ENCODE assay signal across 8 cellular contexts in the genomic region with DNA sequence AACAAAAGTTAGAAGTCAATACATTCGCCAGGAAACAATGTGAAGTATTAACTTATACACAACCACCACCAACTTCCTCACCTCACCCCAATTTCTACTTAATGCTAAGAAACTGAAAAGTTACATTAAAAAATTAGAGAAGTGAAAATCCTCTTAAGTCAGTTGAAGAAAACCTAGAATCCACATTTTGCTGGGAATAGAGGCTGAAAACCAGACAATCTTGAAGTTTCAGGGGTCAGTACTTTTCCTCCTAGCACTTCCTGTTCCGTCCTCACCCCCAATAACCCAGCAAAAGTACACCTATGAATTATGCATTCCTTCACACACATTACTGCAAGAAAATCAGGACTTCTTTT. TPM values are rescaled to one million over a fixed set of nuclear protein-coding genes. Genes with fewer than 3 reads are reported as not detected.
DNase-seq lines count a peak whose midpoint lies in the region; ATAC-seq lines count a peak whose summit lies in the region.

No MANE protein-coding gene starts in this region.

- no peaks in the 10 kb centered on the region for H3K9me3 Mint-ChIP-seq in activated CD4-positive, alpha-beta T cell treated with anti-CD3 and anti-CD28 coated beads, Interleukin-2, amount 10 ng/mL, durations not matched to agents 24 days and 14 days

- H3K27ac ChIP-seq in trophoblast cell (ENCODE audit: low read depth, low read length) = no peak overlapping the region

- peak overlapping the region; percentile 79 for H3K4ac ChIP-seq in trophoblast cell (ENCODE audit: low read depth, low read length)

- no peak overlapping the region for H3K4me3 ChIP-seq in trophoblast cell (ENCODE audit: low read depth, low read length)

- peak; percentile 43 for DNase-seq in activated CD4-positive, alpha-beta T cell treated with anti-CD3 and anti-CD28 coated beads, Interleukin-2, amount 10 ng/mL, durations not matched to agents 24 days and 14 days
- DNase-seq in activated CD4-positive, alpha-beta T cell treated with anti-CD3 and anti-CD28 coated beads, Interleukin-2, amount 50 U/mL, for 1 hour = no peak
- DNase-seq in NOMO-1 treated with dmso at 0.1 percent for 144 hours (lab: John Stamatoyannopoulos, UW; ENCODE audit: unreplicated experiment) (peak; percentile 11), trophoblast cell (no peak), NCI-H82 (lab: John Stamatoyannopoulos, UW) (no peak), HT-29 (ENCODE audit: low spot score) (no peak), HCEC 1CT (no peak)

- peak; percentile 33 for ATAC-seq in HG02623 (IDR thresholded peaks at IDR 0.05; ENCODE audit: unreplicated experiment)

- peaks cover 52% of the 10 kb centered on the region for H3K4me1 Mint-ChIP-seq in activated CD4-positive, alpha-beta T cell treated with anti-CD3 and anti-CD28 coated beads, Interleukin-2, amount 10 ng/mL, durations not matched to agents 24 days and 14 days

- no peak overlapping the region for H3K9ac ChIP-seq in trophoblast cell (ENCODE audit: low read length)

- peak overlapping the region; percentile 10 for H3K27ac Mint-ChIP-seq in activated CD4-positive, alpha-beta T cell treated with anti-CD3 and anti-CD28 coated beads, Interleukin-2, amount 10 ng/mL, durations not matched to agents 24 days and 14 days

- WGBS in trophoblast cell (ENCODE audit: extremely low coverage, insufficient coverage, insufficient read length) = no CpG with 5 or more reads among the region's 2 CpGs

- H3K14ac ChIP-seq in trophoblast cell (ENCODE audit: low read length) = no peak overlapping the region

- H2BK12ac ChIP-seq in trophoblast cell (ENCODE audit: low read length) = no peak overlapping the region

- no peaks in the 10 kb centered on the region for H3K36me3 ChIP-seq in trophoblast cell (ENCODE audit: control insufficient read depth in 1 of 2, insufficient read depth in 2 of 2, low read length in 2 of 2)

- no peak overlapping the region for H2BK5ac ChIP-seq in trophoblast cell (ENCODE audit: low read depth, low read length, poor library complexity)

- peaks cover 2% of the 10 kb centered on the region for H3K36me3 Mint-ChIP-seq in activated CD4-positive, alpha-beta T cell treated with anti-CD3 and anti-CD28 coated beads, Interleukin-2, amount 10 ng/mL, durations not matched to agents 24 days and 14 days (ENCODE audit: low read depth)

- no peak overlapping the region for H3K4me2 ChIP-seq in trophoblast cell (ENCODE audit: low read length)

- H3K9me3 ChIP-seq in trophoblast cell (ENCODE audit: insufficient read depth, low read depth, low read length) = no peaks in the 10 kb centered on the region

- H4K91ac ChIP-seq in trophoblast cell (ENCODE audit: low read depth, low read length) = no peak overlapping the region

- no peak overlapping the region for H4K8ac ChIP-seq in trophoblast cell (ENCODE audit: low read depth, low read length)

- H3K79me2 ChIP-seq in trophoblast cell (ENCODE audit: control insufficient read depth, insufficient read depth, low read length, poor library complexity) = peaks cover 10% of the 10 kb centered on the region

- intact Hi-C loops in activated CD4-positive, alpha-beta T cell treated with anti-CD3 and anti-CD28 coated beads, Interleukin-2, amount 10 ng/mL, durations not matched to agents 24 days and 14 days (cut with micrococcal nuclease) = no loop called here

- H2AFZ ChIP-seq in trophoblast cell (ENCODE audit: insufficient read depth, low read length, poor library complexity) = no peak overlapping the region

- no peak overlapping the region for H3K18ac ChIP-seq in trophoblast cell (ENCODE audit: low read length)

- no peak overlapping the region for H3K23ac ChIP-seq in trophoblast cell (ENCODE audit: low read length)

- H4K12ac ChIP-seq in trophoblast cell (ENCODE audit: low read depth, low read length) = no peak overlapping the region

- H2AK5ac ChIP-seq in trophoblast cell (ENCODE audit: low read length) = no peak overlapping the region

- no peaks in the 10 kb centered on the region for H3K79me1 ChIP-seq in trophoblast cell (ENCODE audit: low read length)

- no peaks in the 10 kb centered on the region for H3K27me3 ChIP-seq in trophoblast cell (ENCODE audit: insufficient read depth, low read length)

- no peaks in the 10 kb centered on the region for H3K27me3 Mint-ChIP-seq in activated CD4-positive, alpha-beta T cell treated with anti-CD3 and anti-CD28 coated beads, Interleukin-2, amount 10 ng/mL, durations not matched to agents 24 days and 14 days

- peak overlapping the region; percentile 76 for H3K4me3 Mint-ChIP-seq in activated CD4-positive, alpha-beta T cell treated with anti-CD3 and anti-CD28 coated beads, Interleukin-2, amount 10 ng/mL, durations not matched to agents 24 days and 14 days

- H3K4me1 ChIP-seq in trophoblast cell (ENCODE audit: control insufficient read depth in 1 of 2, insufficient read depth in 2 of 2, low read length in 2 of 2) = peaks cover 0 to 4% of the 10 kb centered on the region in 2 experiments

- no peak overlapping the region for H2BK120ac ChIP-seq in trophoblast cell (ENCODE audit: insufficient read depth, low read length, poor library complexity)

RNA-seq across cellular contexts. Expression of a gene that starts 6.3 kb away (rescaled TPM):
- total RNA-seq in activated CD4-positive, alpha-beta T cell treated with anti-CD3 and anti-CD28 coated beads, Interleukin-2, amount 10 ng/mL, durations not matched to agents 24 days and 14 days = 16.3 and 18.7 TPM in 2 replicates
- 43.5 and 45.4 TPM in 2 replicates for polyA plus RNA-seq in trophoblast cell (2013)
- total RNA-seq in HT-29 (2014; rRNA removed; shearing (Covaris generic)) = 48.4 and 66.6 TPM in 2 replicates

Comparison
In these comparisons a context has a peak if more than half of its experiments do, and no peak if none do; other contexts are left out.
1. DNase-seq: peak in activated CD4-positive, alpha-beta T cell treated with anti-CD3 and anti-CD28 coated beads, Interleukin-2, amount 10 ng/mL, durations not matched to agents 24 days and 14 days (single experiment) and NOMO-1 treated with dmso at 0.1 percent for 144 hours (single experiment); none in activated CD4-positive, alpha-beta T cell treated with anti-CD3 and anti-CD28 coated beads, Interleukin-2, amount 50 U/mL, for 1 hour (single experiment), trophoblast cell (0 of 2), NCI-H82 (single experiment), HT-29 (single experiment) and HCEC 1CT (single experiment).